Comparison of ENCODE assay signal across 12 cellular contexts in the genomic region with DNA sequence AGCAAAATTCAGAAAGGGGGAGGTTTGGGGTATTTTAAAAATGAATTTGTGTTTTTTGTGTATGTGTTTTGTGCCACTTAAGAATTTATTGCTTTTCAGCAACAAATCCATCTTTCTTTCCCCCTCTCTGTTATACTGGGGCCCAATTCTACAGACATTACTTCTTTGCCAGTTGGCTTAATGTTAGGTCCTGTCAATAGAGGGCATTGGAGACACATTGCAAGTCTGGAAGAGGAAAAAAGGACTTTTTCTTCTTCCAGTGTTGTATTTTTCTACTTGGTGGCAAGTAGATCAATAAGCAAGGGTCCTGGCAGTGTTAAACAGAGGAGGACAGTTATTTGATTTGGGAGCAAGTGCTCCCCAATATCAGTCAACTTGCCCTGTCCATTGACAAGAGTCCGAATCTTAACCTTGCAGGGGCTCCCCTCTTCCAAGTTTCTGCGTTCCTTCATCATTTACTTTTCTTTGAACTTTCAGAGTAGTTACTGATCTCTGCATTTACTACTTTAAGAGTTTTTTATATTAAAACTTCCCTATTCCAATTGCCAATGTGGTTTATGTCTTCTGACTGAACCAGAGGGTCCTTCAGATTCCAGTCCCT. TPM values are rescaled to one million over a fixed set of nuclear protein-coding genes. Genes with fewer than 3 reads are reported as not detected.
DNase-seq lines count a peak whose midpoint lies in the region; ATAC-seq and TF ChIP-seq lines count a peak whose summit lies in the region.
"Had no signal": no experiment of that assay in that cellular context is flagged by ENCODE, and none has a peak within 500 bp of the region (broad histone marks: within the 10 kb centered on the region; RNA-seq: fewer than 3 reads in every experiment).

No MANE protein-coding gene starts in this region.

- intact Hi-C loops in natural killer cell (cut with micrococcal nuclease): loop anchor here (2.0 kb wide), 1 partner anchor 48 kb away; no protein-coding TSS in a partner anchor

- no peaks in the 10 kb centered on the region for H3K36me3 Mint-ChIP-seq in natural killer cell
- H3K36me3 Mint-ChIP-seq in natural killer cell treated with Interleukin-12 subunit alpha and Interleukin-12 subunit beta and Interleukin-15 and Interleukin-18, amount 100 ng/mL, for 72 hours: peaks cover 4% of the 10 kb centered on the region

- peak; percentile 37 for TF ChIP-seq CTCF in natural killer cell (IDR thresholded peaks at IDR 0.05)

- H3K9me3 Mint-ChIP-seq in natural killer cell: peaks cover 0 to 3% of the 10 kb centered on the region in 2 donors
- H3K9me3 Mint-ChIP-seq in natural killer cell treated with Interleukin-12 subunit alpha and Interleukin-12 subunit beta and Interleukin-15 and Interleukin-18, amount 100 ng/mL, for 72 hours: no peaks in the 10 kb centered on the region

- H3K4me3 Mint-ChIP-seq in natural killer cell: no peak overlapping the region
- H3K4me3 Mint-ChIP-seq in natural killer cell treated with Interleukin-12 subunit alpha and Interleukin-12 subunit beta and Interleukin-15 and Interleukin-18, amount 100 ng/mL, for 72 hours: no peak overlapping the region

- peaks cover 18 to 55% of the 10 kb centered on the region in 2 donors for H3K4me1 Mint-ChIP-seq in natural killer cell
- peaks cover 11 to 36% of the 10 kb centered on the region in 2 donors for H3K4me1 Mint-ChIP-seq in natural killer cell treated with Interleukin-12 subunit alpha and Interleukin-12 subunit beta and Interleukin-15 and Interleukin-18, amount 100 ng/mL, for 72 hours (ENCODE audit: low read depth in 2 of 2)

- no peak for DNase-seq in natural killer cell
- DNase-seq in natural killer cell treated with Interleukin-12 subunit alpha and Interleukin-12 subunit beta and Interleukin-15 and Interleukin-18, amount 100 ng/mL, for 72 hours (ENCODE audit: low spot score): no peak
- DNase-seq in OCI-M1 (lab: John Stamatoyannopoulos, UW): peak; percentile 33
- peak; percentile 46 for DNase-seq in fibroblast of peridontal ligament (ENCODE audit: extremely low read depth)
- DNase-seq in NCI-H345 treated with DMSO at 0.1 percent for 48 hours (lab: John Stamatoyannopoulos, UW; ENCODE audit: unreplicated experiment): no peak
- DNase-seq in NCI-H1694 (lab: John Stamatoyannopoulos, UW): no peak
- no peak for DNase-seq in activated CD8-positive, alpha-beta memory T cell treated with anti-CD3 and anti-CD28 coated beads, Interleukin-2, amount 50 U/mL, for 48 hours
- DNase-seq: activated CD4-positive, alpha-beta T cell treated with anti-CD3 and anti-CD28 coated beads, Interleukin-2, amount 50 U/mL, for 48 hours; COR-L47; psoas muscle had no signal

- ATAC-seq in natural killer cell (peak in 2 of 3 donors; percentile 57), GM19452 (IDR thresholded peaks at IDR 0.05; ENCODE audit: unreplicated experiment) (no peak)
- ATAC-seq in natural killer cell treated with Interleukin-12 subunit alpha and Interleukin-12 subunit beta and Interleukin-15 and Interleukin-18, amount 100 ng/mL, for 72 hours: no peak
- ATAC-seq: psoas muscle, Right ventricle myocardium inferior had no signal

- H3K27ac Mint-ChIP-seq in natural killer cell: no peak overlapping the region
- H3K27ac Mint-ChIP-seq in natural killer cell treated with Interleukin-12 subunit alpha and Interleukin-12 subunit beta and Interleukin-15 and Interleukin-18, amount 100 ng/mL, for 72 hours: peak overlapping the region in 1 of 2 donors; percentile 2

- H3K27me3 Mint-ChIP-seq in natural killer cell (ENCODE audit: low read depth in 2 of 2): no peaks in the 10 kb centered on the region
- no peaks in the 10 kb centered on the region for H3K27me3 Mint-ChIP-seq in natural killer cell treated with Interleukin-12 subunit alpha and Interleukin-12 subunit beta and Interleukin-15 and Interleukin-18, amount 100 ng/mL, for 72 hours

RNA-seq across cellular contexts. Expression of gene SCML4, which starts 23.4 kb away (rescaled TPM):
- 10 to 100 TPM; 32.6 to 59.9 (median 56.8) TPM for total RNA-seq in natural killer cell
- 1 to 10 TPM in 1 of 2 donors, under 1 TPM in 1; 0.33 to 2.9 TPM for total RNA-seq in natural killer cell treated with Interleukin-12 subunit alpha and Interleukin-12 subunit beta and Interleukin-15 and Interleukin-18, amount 100 ng/mL, for 72 hours

Comparison
In these comparisons a context has a peak if more than half of its experiments do, and no peak if none do; other contexts are left out.
1. ATAC-seq: peak in natural killer cell (2 of 3); none in natural killer cell treated with Interleukin-12 subunit alpha and Interleukin-12 subunit beta and Interleukin-15 and Interleukin-18, amount 100 ng/mL, for 72 hours (0 of 2) and GM19452 (single experiment).
2. RNA of gene SCML4, which starts 23.4 kb away (total RNA-seq): 32.6 to 59.9 TPM in natural killer cell; 0.33 to 2.9 TPM in natural killer cell treated with Interleukin-12 subunit alpha and Interleukin-12 subunit beta and Interleukin-15 and Interleukin-18, amount 100 ng/mL, for 72 hours; every median in the first group is over 4 times any median in the second.
3. DNase-seq: peak in OCI-M1 (single experiment) and fibroblast of peridontal ligament (single experiment); none in natural killer cell (single experiment), natural killer cell treated with Interleukin-12 subunit alpha and Interleukin-12 subunit beta and Interleukin-15 and Interleukin-18, amount 100 ng/mL, for 72 hours (single experiment), NCI-H345 treated with DMSO at 0.1 percent for 48 hours (single experiment), NCI-H1694 (single experiment) and activated CD8-positive, alpha-beta memory T cell treated with anti-CD3 and anti-CD28 coated beads, Interleukin-2, amount 50 U/mL, for 48 hours (single experiment).